11 cellular contexts compared by ENCODE assay signal in the genomic region with DNA sequence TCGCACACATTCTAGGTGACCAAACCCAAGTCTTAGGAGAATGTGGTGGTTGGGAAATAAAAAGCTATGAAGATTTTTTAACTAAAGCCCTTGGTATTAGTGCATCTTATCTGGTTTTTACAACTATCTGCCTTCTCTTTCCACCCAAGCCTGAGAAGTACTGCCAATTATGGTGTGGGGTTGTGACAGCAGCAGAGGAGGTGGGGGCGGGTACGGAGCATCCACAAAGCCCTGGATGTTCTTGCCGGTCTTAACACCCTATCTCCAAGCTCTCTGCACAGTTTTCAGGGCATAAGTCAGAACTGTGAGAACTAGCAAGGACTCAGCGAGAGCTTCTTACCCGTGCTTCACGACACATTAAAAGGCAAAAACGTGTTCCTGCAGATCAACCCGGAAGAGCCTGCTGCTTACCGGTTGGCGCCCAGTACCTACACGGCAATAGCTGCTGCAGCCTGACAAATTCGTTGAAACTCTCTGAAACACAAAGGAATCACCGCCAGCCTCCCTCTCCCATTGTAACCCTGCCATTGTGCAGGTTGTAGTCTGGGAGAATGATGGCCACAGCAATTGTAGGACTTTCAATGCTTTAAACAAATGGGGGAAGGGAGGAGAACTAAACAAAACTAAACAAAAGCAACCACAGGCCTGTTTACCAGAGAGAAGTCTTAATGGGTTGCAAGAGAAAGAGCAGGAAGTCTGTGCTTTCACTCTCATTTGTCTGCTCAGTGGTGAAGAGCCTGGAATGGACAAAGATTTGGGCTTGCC.
DNase-seq lines count a peak whose midpoint lies in the region; ATAC-seq and TF ChIP-seq lines count a peak whose summit lies in the region.
"Had no signal": no experiment of that assay in that cellular context is flagged by ENCODE, and none has a peak within 500 bp of the region (broad histone marks: within the 10 kb centered on the region; RNA-seq: fewer than 3 reads in every experiment).

No MANE protein-coding gene starts in this region.

- no peak for TF ChIP-seq POLR2A in lower leg skin (IDR thresholded peaks at IDR 0.05)

- H3K4me3 Mint-ChIP-seq in activated CD8-positive, alpha-beta memory T cell treated with anti-CD3 and anti-CD28 coated beads, Interleukin-2, amount 10 ng/mL, durations not matched to agents 7 days and 5 days = peak overlapping the region; percentile 14

- H3K36me3 Mint-ChIP-seq in activated CD8-positive, alpha-beta memory T cell treated with anti-CD3 and anti-CD28 coated beads, Interleukin-2, amount 10 ng/mL, durations not matched to agents 7 days and 5 days = peaks cover 5% of the 10 kb centered on the region

- H3K4me1 Mint-ChIP-seq in activated CD8-positive, alpha-beta memory T cell treated with anti-CD3 and anti-CD28 coated beads, Interleukin-2, amount 10 ng/mL, durations not matched to agents 7 days and 5 days = peaks cover 16% of the 10 kb centered on the region

- H3K9me3 Mint-ChIP-seq in activated CD8-positive, alpha-beta memory T cell treated with anti-CD3 and anti-CD28 coated beads, Interleukin-2, amount 10 ng/mL, durations not matched to agents 7 days and 5 days (ENCODE audit: low read depth) = peaks cover 10% of the 10 kb centered on the region

- intact Hi-C loops in lower leg skin (cut with DNase I; ENCODE audit: low total_unique reads) (no loop called here), posterior vena cava (cut with DNase I) (no loop called here)

- CTCF ChIA-PET in activated CD8-positive, alpha-beta memory T cell treated with anti-CD3 and anti-CD28 coated beads, Interleukin-2, amount 10 ng/mL, durations not matched to agents 7 days and 5 days (lab: Charles Lee) = interaction anchor here (0.9 kb wide), 1 partner anchor 81 kb away, joined by 3 read pairs; no protein-coding TSS in a partner anchor

- ATAC-seq in activated CD8-positive, alpha-beta memory T cell treated with anti-CD3 and anti-CD28 coated beads, Interleukin-2, amount 10 ng/mL, durations not matched to agents 7 days and 5 days = peak; percentile 33
- no peak for ATAC-seq in HG03095 (IDR thresholded peaks at IDR 0.05; ENCODE audit: unreplicated experiment)
- ATAC-seq: PC-3 had no signal

- TF ChIP-seq CTCF in lower leg skin (IDR thresholded peaks at IDR 0.05) = no peak

- no peak overlapping the region for H3K4me3 ChIP-seq in lower leg skin (ENCODE audit: low read depth, poor library complexity, severe bottlenecking)

- H3K27ac Mint-ChIP-seq in activated CD8-positive, alpha-beta memory T cell treated with anti-CD3 and anti-CD28 coated beads, Interleukin-2, amount 10 ng/mL, durations not matched to agents 7 days and 5 days = peak overlapping the region; percentile 75

- WGBS in lower leg skin, 2 donors = 56 to 63% methylated on average over 14 of the region's 14 CpGs

- DNase-seq in activated CD8-positive, alpha-beta memory T cell treated with anti-CD3 and anti-CD28 coated beads, Interleukin-2, amount 10 ng/mL, durations not matched to agents 7 days and 5 days = no peak
- no peak for DNase-seq in activated CD8-positive, alpha-beta memory T cell treated with anti-CD3 and anti-CD28 coated beads for 24 hours
- DNase-seq in NCI-H774 (lab: John Stamatoyannopoulos, UW) (peak; percentile 85), retina (peak; percentile 48), lower leg skin (ENCODE audit: low spot score in 2 of 2) (no peak), posterior vena cava (ENCODE audit: low spot score) (no peak)
- peak; percentile 13 for DNase-seq in central memory CD4-positive, alpha-beta T cell
- DNase-seq: kidney glomerular epithelial cell, PC-3, testis had no signal

- H3K27me3 Mint-ChIP-seq in activated CD8-positive, alpha-beta memory T cell treated with anti-CD3 and anti-CD28 coated beads, Interleukin-2, amount 10 ng/mL, durations not matched to agents 7 days and 5 days = no peaks in the 10 kb centered on the region

Comparison
In these comparisons a context has a peak if more than half of its experiments do, and no peak if none do; other contexts are left out.
1. DNase-seq: peak in NCI-H774 (single experiment), central memory CD4-positive, alpha-beta T cell (single experiment) and retina (single experiment); none in activated CD8-positive, alpha-beta memory T cell treated with anti-CD3 and anti-CD28 coated beads, Interleukin-2, amount 10 ng/mL, durations not matched to agents 7 days and 5 days (single experiment), activated CD8-positive, alpha-beta memory T cell treated with anti-CD3 and anti-CD28 coated beads for 24 hours (single experiment), lower leg skin (0 of 2) and posterior vena cava (single experiment).